8 cellular contexts compared by ENCODE assay signal in the genomic region with DNA sequence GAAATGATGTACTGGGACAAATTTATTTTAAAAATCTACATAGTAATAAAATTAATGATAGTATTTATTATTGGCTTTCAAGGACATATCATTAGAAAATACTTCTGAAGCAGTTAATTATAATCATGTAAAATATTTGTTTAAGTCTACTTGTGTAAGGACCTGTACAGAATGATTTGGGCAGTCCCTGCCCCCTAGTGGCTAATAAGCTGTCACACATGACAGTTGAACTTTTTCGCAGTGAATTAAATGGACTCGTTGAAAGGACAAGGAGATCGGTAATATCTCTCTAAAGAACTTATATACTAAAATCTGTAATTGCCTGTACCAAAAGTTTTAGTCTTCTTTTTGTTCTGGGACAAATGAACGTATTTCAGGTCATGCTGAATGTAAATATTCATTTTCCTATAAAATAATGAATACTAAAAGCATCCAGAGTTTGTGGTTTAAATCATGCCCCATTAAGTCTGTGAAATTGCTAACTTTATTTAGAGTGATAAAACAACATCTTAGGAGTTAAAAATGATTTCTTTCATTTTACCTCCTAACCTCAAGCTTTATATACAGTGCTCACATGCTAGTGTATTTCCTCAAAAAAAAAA. TPM values are rescaled to one million over a fixed set of nuclear protein-coding genes. Genes with fewer than 3 reads are reported as not detected.
DNase-seq lines count a peak whose midpoint lies in the region; ATAC-seq and TF ChIP-seq lines count a peak whose summit lies in the region.

No MANE protein-coding gene starts in this region.

- H3K9me3 Mint-ChIP-seq in naive thymus-derived CD8-positive, alpha-beta T cell, result no peaks in the 10 kb centered on the region

- H3K9ac ChIP-seq in SK-N-SH, result no peak overlapping the region

- no peak for TF ChIP-seq EP300 in SK-N-SH (IDR thresholded peaks at IDR 0.05; ENCODE audit: borderline replicate concordance in 1 of 2, low read depth in 1 of 2, low read length in 1 of 2)

- peak overlapping the region in 1 of 10 donors; percentile 22 for H3K4me3 Mint-ChIP-seq in naive thymus-derived CD8-positive, alpha-beta T cell

- no peaks in the 10 kb centered on the region for H3K27me3 Mint-ChIP-seq in naive thymus-derived CD8-positive, alpha-beta T cell

- peaks cover 0 to 22% (median 7%) of the 10 kb centered on the region in 4 donors for H3K4me1 Mint-ChIP-seq in naive thymus-derived CD8-positive, alpha-beta T cell

- peak; percentile 89 for TF ChIP-seq CTCF in C4-2B (conservative IDR thresholded peaks at IDR 0.05)
- TF ChIP-seq CTCF in GM13977 (IDR thresholded peaks at IDR 0.05; ENCODE audit: extremely low read depth, insufficient read depth, missing control alignments), result peak; percentile 80
- TF ChIP-seq CTCF in SK-N-SH (IDR thresholded peaks at IDR 0.05), result peak; percentile 92

- peak overlapping the region; percentile 52; the same call in 1 of the 2 replicates for H3K4me2 ChIP-seq in SK-N-SH

- 8% methylated on average over 4 of the region's 4 CpGs for whole genome bisulfite sequencing in SK-N-SH (ENCODE audit: low lambda C conversion rate)

- ATAC-seq in HG02763 (IDR thresholded peaks at IDR 0.05; ENCODE audit: unreplicated experiment), result peak; percentile 75
- peak; percentile 82 to 85 for ATAC-seq in naive thymus-derived CD8-positive, alpha-beta T cell

- H3K4me3 ChIP-seq in SK-N-SH (ENCODE audit: low read depth in 2 of 2, low read length in 1 of 2), result peak overlapping the region in 1 of 2 experiments; percentile 41; a peak in 1 of 4 replicates

- no peaks in the 10 kb centered on the region for H3K9me2 ChIP-seq in SK-N-SH

- POLR2A ChIA-PET in SK-N-SH (lab: Yijun Ruan, JAX), result no interaction called here
- POLR2A ChIA-PET in naive thymus-derived CD8-positive, alpha-beta T cell (lab: Charles Lee), result no interaction called here

- peaks cover 58 to 69% of the 10 kb centered on the region in 2 experiments for H3K36me3 ChIP-seq in SK-N-SH (replicated peaks in 1 of 2; ENCODE audit: control insufficient read depth in 1 of 2, insufficient read depth in 2 of 2, low read length in 1 of 2)

- TF ChIP-seq RAD21 in SK-N-SH (IDR thresholded peaks at IDR 0.05; ENCODE audit: low read length), result peak; percentile 83

- DNase-seq in GM13977 (ENCODE audit: low spot score) (peak; percentile 19), NCI-H1092 treated with DMSO at 0.1 percent for 48 hours (lab: John Stamatoyannopoulos, UW) (peak; percentile 66), SK-N-SH (peak; percentile 36), epithelial cell of prostate (ENCODE audit: low read depth, low spot score) (peak; percentile 37), islet precursor cell (no peak)
- peak in 6 of 10 donors; percentile 8 to 58 (median 34) for DNase-seq in naive thymus-derived CD8-positive, alpha-beta T cell

- peaks cover 2 to 10% of the 10 kb centered on the region in 2 experiments; a peak in 3 of 4 replicates for H3K4me1 ChIP-seq in SK-N-SH (ENCODE audit: control insufficient read depth in 1 of 2, insufficient read depth in 2 of 2, low read depth in 1 of 2, low read length in 1 of 2)

- H3F3A ChIP-seq in SK-N-SH (replicated peaks; ENCODE audit: insufficient read depth), result peaks cover 30% of the 10 kb centered on the region

- H2AFZ ChIP-seq in SK-N-SH (ENCODE audit: low read depth), result no peak overlapping the region

- H3K27me3 ChIP-seq in SK-N-SH (ENCODE audit: insufficient read depth), result no peaks in the 10 kb centered on the region

- no peaks in the 10 kb centered on the region for H3K9me3 ChIP-seq in SK-N-SH

- H3K36me3 Mint-ChIP-seq in naive thymus-derived CD8-positive, alpha-beta T cell, result peaks cover 5 to 71% (median 30%) of the 10 kb centered on the region in 3 donors

- H4K20me1 ChIP-seq in SK-N-SH (ENCODE audit: insufficient read depth), result peaks cover 4% of the 10 kb centered on the region

- peak overlapping the region in 2 of 10 donors; percentile 79 for H3K27ac Mint-ChIP-seq in naive thymus-derived CD8-positive, alpha-beta T cell

- CTCF ChIA-PET in SK-N-SH (lab: Yijun Ruan, JAX), result interaction anchor here (0.7 to 3.5 kb wide), 19 partner anchors 10 to 892 kb away, joined by 3 to 21 read pairs (median 4); a partner anchor contains a TSS

- peaks cover 16% of the 10 kb centered on the region; the same call in 1 of the 2 replicates for H3K79me2 ChIP-seq in SK-N-SH (ENCODE audit: insufficient read depth)

- H3K27ac ChIP-seq in C4-2B (no peak overlapping the region), SK-N-SH (ENCODE audit: low read depth in 2 of 2, low read length in 1 of 2) (peak overlapping the region in 1 of 2 experiments; percentile 79; a peak in 3 of 4 replicates), epithelial cell of prostate (peak overlapping the region; percentile 78)

- in situ Hi-C loops in GM13977 (cut with MboI; ENCODE audit: low pct_unique_long_range_greater_than_20kb, low sequenced_read_pairs, unreplicated experiment), result no loop called here

TF ChIP-seq in SK-N-SH, 30 proteins besides CTCF, POLR2A, EP300 and RAD21:
- TF ChIP-seq SMC3 (IDR thresholded peaks at IDR 0.05; ENCODE audit: low read depth, low read length) (peak; percentile 49; the same call in 1 of the 2 replicates), ELF1 (IDR thresholded peaks at IDR 0.05) (no peak)
TF ChIP-seq in SK-N-SH: peak in this region for 1.

RNA-seq across cellular contexts. Expression of a gene that starts 13.6 kb away (rescaled TPM):
- 13.5 and 20.7 TPM in 2 replicates for polyA plus RNA-seq in SK-N-SH (2012; rRNA removed)
- 15.5 and 19.9 TPM in 2 replicates for polyA plus RNA-seq in SK-N-SH (2012; cell fraction: cytosol; rRNA removed)
- 21.3 and 44.5 TPM in 2 replicates for polyA plus RNA-seq in SK-N-SH (2012; cell fraction: nucleus; rRNA removed)
- 10 to 100 TPM; 41.3 to 41.9 TPM for total RNA-seq in naive thymus-derived CD8-positive, alpha-beta T cell
- 10 to 100 TPM in 2 of 3 donors, 1 to 10 TPM in 1; 5.8 to 14.6 (median 13.1) TPM for polyA plus RNA-seq in naive thymus-derived CD8-positive, alpha-beta T cell

RNA-seq across cellular contexts. Expression of a gene that starts 47.5 kb away (rescaled TPM):
- polyA plus RNA-seq in SK-N-SH (2012; rRNA removed), result not detected in 2 replicates
- polyA plus RNA-seq in SK-N-SH (2012; cell fraction: cytosol; rRNA removed), result 0.04 and 0.19 TPM in 2 replicates
- polyA plus RNA-seq in SK-N-SH (2012; cell fraction: nucleus; rRNA removed), result not detected in 2 replicates
- total RNA-seq in naive thymus-derived CD8-positive, alpha-beta T cell, result not detected
- not detected for polyA plus RNA-seq in naive thymus-derived CD8-positive, alpha-beta T cell
